18 cellular contexts compared by ENCODE assay signal in genomic region chrX:113726898-113727297, GRCh38.
DNase-seq lines count a peak whose midpoint lies in the region; ATAC-seq and TF ChIP-seq lines count a peak whose summit lies in the region.
"Had no signal": no experiment of that assay in that cellular context is flagged by ENCODE, and none has a peak within 500 bp of the region (broad histone marks: within the 10 kb centered on the region; RNA-seq: fewer than 3 reads in every experiment).

No MANE protein-coding gene starts in this region.

- DNase-seq in fibroblast of villous mesenchyme (ENCODE audit: low read depth): peak; percentile 6
- no peak for DNase-seq in NCI-H2029 treated with DMSO at 0.1 percent for 48 hours (lab: John Stamatoyannopoulos, UW)
- DNase-seq in LoVo (ENCODE audit: low spot score): no peak
- no peak for DNase-seq in C1 segment of cervical spinal cord (lab: John Stamatoyannopoulos, UW)
- DNase-seq: activated CD4-positive, alpha-beta T cell treated with anti-CD3 and anti-CD28 coated beads for 4 hours; activated CD8-positive, alpha-beta memory T cell treated with anti-CD3 and anti-CD28 coated beads, Interleukin-2, amount 10 ng/mL, durations not matched to agents 7 days and 5 days; AML-193; head of caudate nucleus; immature natural killer cell; MM.1S; NCI-H187; stimulated activated CD4-positive, alpha-beta T cell treated with anti-CD3 and anti-CD28 coated beads, Interleukin-4, amount 100 ng/mL, for 24 hours; upper lobe of right lung had no signal

- TF ChIP-seq CTCF in fibroblast of villous mesenchyme (IDR thresholded peaks at IDR 0.05; ENCODE audit: insufficient read depth, low read depth, low read length): no peak

- ATAC-seq in GM18861 (IDR thresholded peaks at IDR 0.05; ENCODE audit: unreplicated experiment) (peak; percentile 21), GM21723 (IDR thresholded peaks at IDR 0.05; ENCODE audit: unreplicated experiment) (peak; percentile 32), HG03565 (IDR thresholded peaks at IDR 0.05; ENCODE audit: unreplicated experiment) (peak; percentile 31), HG02623 (IDR thresholded peaks at IDR 0.05; ENCODE audit: unreplicated experiment) (no peak)
- ATAC-seq: activated CD8-positive, alpha-beta memory T cell treated with anti-CD3 and anti-CD28 coated beads, Interleukin-2, amount 10 ng/mL, durations not matched to agents 7 days and 5 days; HepG2; upper lobe of right lung had no signal

- no peak overlapping the region for H3K4me3 ChIP-seq in fibroblast of villous mesenchyme (ENCODE audit: low read depth, low read length)
- H3K4me3 ChIP-seq: upper lobe of right lung had no signal
